1 cellular context compared by ENCODE assay signal in genomic region chr3:32794487-32795308, GRCh38.
TF ChIP-seq lines count a peak whose summit lies in the region.

No MANE protein-coding gene starts in this region.

TF ChIP-seq in HepG2, 621 proteins besides CTCF, POLR2A, EP300 and RAD21 (continued from another document and continues in another):
- TF ChIP-seq ZNF574 (CRISPR knock-in tag; IDR thresholded peaks at IDR 0.05) = 0 out of 2 replicates have a peak, but pooled peaks have one; percentile 45
- TF ChIP-seq JARID2 (CRISPR knock-in tag; IDR thresholded peaks at IDR 0.05; ENCODE audit: insufficient replicate concordance) = no peak
- no peak for TF ChIP-seq ZNF367 (CRISPR knock-in tag; IDR thresholded peaks at IDR 0.05; ENCODE audit: borderline replicate concordance)
- peak; percentile 47; the same call in 1 of the 2 replicates for TF ChIP-seq ZBTB20 (CRISPR knock-in tag; IDR thresholded peaks at IDR 0.05; ENCODE audit: borderline replicate concordance, low read depth)
- no peak for TF ChIP-seq IKZF1 (IDR thresholded peaks at IDR 0.05)
- no peak for TF ChIP-seq NBN (conservative IDR thresholded peaks at IDR 0.05)
- no peak for TF ChIP-seq CHCHD3 (CRISPR knock-in tag; IDR thresholded peaks at IDR 0.05)
- TF ChIP-seq FOXJ3 (CRISPR knock-in tag; IDR thresholded peaks at IDR 0.05; ENCODE audit: borderline replicate concordance) = peak; percentile 93; the same call in 1 of the 2 replicates
- TF ChIP-seq HOXA7 (CRISPR knock-in tag; IDR thresholded peaks at IDR 0.05) = no peak
- TF ChIP-seq ZNF660 (CRISPR knock-in tag; IDR thresholded peaks at IDR 0.05; ENCODE audit: borderline replicate concordance, low read depth) = no peak
- no peak for TF ChIP-seq TBP (CRISPR knock-in tag; IDR thresholded peaks at IDR 0.05)
- peak; percentile 33; the same call in 1 of the 2 replicates for TF ChIP-seq THAP11 (CRISPR knock-in tag; IDR thresholded peaks at IDR 0.05)
- no peak for TF ChIP-seq ZNF34 (CRISPR knock-in tag; IDR thresholded peaks at IDR 0.05; ENCODE audit: borderline replicate concordance)
- TF ChIP-seq PHF5A (CRISPR knock-in tag; IDR thresholded peaks at IDR 0.05; ENCODE audit: low read depth, unreplicated experiment) = no peak
- TF ChIP-seq ZSCAN5A (CRISPR knock-in tag; IDR thresholded peaks at IDR 0.05; ENCODE audit: borderline replicate concordance) = peak; percentile 49; the same call in 1 of the 2 replicates
- no peak for TF ChIP-seq ZBTB46 (CRISPR knock-in tag; IDR thresholded peaks at IDR 0.05; ENCODE audit: borderline replicate concordance)
- TF ChIP-seq ATF2 (CRISPR knock-in tag; IDR thresholded peaks at IDR 0.05) = peak; percentile 87
- no peak for TF ChIP-seq ATF6 (CRISPR knock-in tag; conservative IDR thresholded peaks at IDR 0.05)
- TF ChIP-seq ZBTB1 (CRISPR knock-in tag; IDR thresholded peaks at IDR 0.05; ENCODE audit: borderline replicate concordance) = no peak
- no peak for TF ChIP-seq ZMYM2 (CRISPR knock-in tag; IDR thresholded peaks at IDR 0.05)
- TF ChIP-seq KIAA2018 (CRISPR knock-in tag; IDR thresholded peaks at IDR 0.05; ENCODE audit: borderline replicate concordance) = no peak
- no peak for TF ChIP-seq ZBTB49 (CRISPR knock-in tag; IDR thresholded peaks at IDR 0.05; ENCODE audit: borderline replicate concordance)
- peak; percentile 39; the same call in 1 of the 2 replicates for TF ChIP-seq MEF2D (CRISPR knock-in tag; IDR thresholded peaks at IDR 0.05)
- TF ChIP-seq ZC3H4 (CRISPR knock-in tag; IDR thresholded peaks at IDR 0.05; ENCODE audit: borderline replicate concordance) = no peak
- no peak for TF ChIP-seq ZNF614 (CRISPR knock-in tag; IDR thresholded peaks at IDR 0.05; ENCODE audit: borderline replicate concordance)
- TF ChIP-seq ZBTB38 (CRISPR knock-in tag; IDR thresholded peaks at IDR 0.05) = peak; percentile 56
- TF ChIP-seq NKX3-1 (CRISPR knock-in tag; IDR thresholded peaks at IDR 0.05) = no peak
- no peak for TF ChIP-seq ZBTB44 (CRISPR knock-in tag; IDR thresholded peaks at IDR 0.05)
- no peak for TF ChIP-seq ZNF138 (CRISPR knock-in tag; IDR thresholded peaks at IDR 0.05; ENCODE audit: low read depth)
- TF ChIP-seq SMAD9 (CRISPR knock-in tag; IDR thresholded peaks at IDR 0.05) = no peak; the same call in 1 of the 2 replicates
- TF ChIP-seq BRCA1 (CRISPR knock-in tag; IDR thresholded peaks at IDR 0.05) = 0 out of 2 replicates have a peak, but pooled peaks have one; percentile 46
- TF ChIP-seq MIER3 (CRISPR knock-in tag; IDR thresholded peaks at IDR 0.05; ENCODE audit: borderline replicate concordance) = no peak; the same call in 1 of the 2 replicates
- no peak for TF ChIP-seq ZNF784 (CRISPR knock-in tag; IDR thresholded peaks at IDR 0.05; ENCODE audit: borderline replicate concordance)
- peak; percentile 42; the same call in 1 of the 2 replicates for TF ChIP-seq ZNF205 (CRISPR knock-in tag; IDR thresholded peaks at IDR 0.05)
